Comparison of ENCODE assay signal across 27 cellular contexts in the genomic region with DNA sequence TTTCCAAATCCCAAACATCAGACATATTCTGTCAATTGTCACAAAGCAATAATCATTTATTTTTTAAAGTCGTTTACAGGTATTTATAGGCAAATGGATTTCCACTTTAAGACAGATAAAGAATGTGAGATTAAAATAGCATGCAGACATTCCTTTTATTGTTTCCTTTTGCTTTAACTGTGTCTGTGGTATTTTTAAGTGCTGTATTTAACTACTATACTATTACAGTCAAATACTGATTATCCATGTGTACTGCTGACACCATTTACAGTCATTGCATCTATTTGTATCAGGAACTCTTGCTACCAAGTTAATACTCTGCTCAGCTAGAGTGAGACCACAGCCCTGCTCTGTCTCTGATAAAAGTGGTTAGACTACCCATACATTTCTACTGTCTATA.
"Had no signal": no experiment of that assay in that cellular context is flagged by ENCODE, and none has a peak within 500 bp of the region (broad histone marks: within the 10 kb centered on the region; RNA-seq: fewer than 3 reads in every experiment).

No MANE protein-coding gene starts in this region.

- H3K27me3 ChIP-seq: esophagus muscularis mucosa, foreskin keratinocyte, gastroesophageal sphincter, heart left ventricle, hepatocyte, left lung, ovary, sigmoid colon, suprapubic skin had no signal

- H3K4me1 ChIP-seq: esophagus muscularis mucosa, gastroesophageal sphincter, heart left ventricle, left lung, psoas muscle, sigmoid colon had no signal

- H3K27ac Mint-ChIP-seq: naive thymus-derived CD8-positive, alpha-beta T cell; nephron progenitor cell had no signal

- H3K4me3 Mint-ChIP-seq: naive thymus-derived CD8-positive, alpha-beta T cell; nephron progenitor cell; stimulated activated naive CD8-positive, alpha-beta T cell treated with anti-CD3 and anti-CD28 coated beads, Interleukin-15, amount 100 ng/mL, for 72 hours had no signal

- H3K79me2 ChIP-seq: hepatocyte had no signal

- H2AFZ ChIP-seq: hepatocyte had no signal

- H3K36me3 ChIP-seq: esophagus muscularis mucosa, gastroesophageal sphincter, heart left ventricle, left lung, ovary, sigmoid colon, suprapubic skin had no signal

- H3K4me1 Mint-ChIP-seq: naive thymus-derived CD8-positive, alpha-beta T cell; nephron progenitor cell; stimulated activated naive CD8-positive, alpha-beta T cell treated with anti-CD3 and anti-CD28 coated beads, Interleukin-15, amount 100 ng/mL, for 72 hours had no signal

- ATAC-seq: gastroesophageal sphincter; heart left ventricle; left cardiac atrium; left lung; naive thymus-derived CD8-positive, alpha-beta T cell; psoas muscle; right cardiac atrium; stimulated activated naive CD8-positive, alpha-beta T cell treated with anti-CD3 and anti-CD28 coated beads, Interleukin-15, amount 100 ng/mL, for 72 hours had no signal

- H3K27me3 Mint-ChIP-seq: stimulated activated naive CD8-positive, alpha-beta T cell treated with anti-CD3 and anti-CD28 coated beads, Interleukin-15, amount 100 ng/mL, for 72 hours had no signal

- H3K9me3 Mint-ChIP-seq: nephron progenitor cell; stimulated activated naive CD8-positive, alpha-beta T cell treated with anti-CD3 and anti-CD28 coated beads, Interleukin-15, amount 100 ng/mL, for 72 hours had no signal

- H3K4me2 ChIP-seq: hepatocyte had no signal

- H3K9me3 ChIP-seq: gastroesophageal sphincter, ovary, psoas muscle, sigmoid colon, suprapubic skin had no signal

- DNase-seq: dermis blood vessel endothelial cell; effector memory CD4-positive, alpha-beta T cell; heart left ventricle; left cardiac atrium; left lung; midbrain; naive thymus-derived CD8-positive, alpha-beta T cell; nephron progenitor cell; occipital lobe; ovary; posterior cingulate gyrus; psoas muscle; right cardiac atrium; sigmoid colon; stimulated activated CD4-positive, alpha-beta T cell treated with anti-CD3 and anti-CD28 coated beads, Interleukin-15, amount 100 ng/mL, for 24 hours; stimulated activated CD4-positive, alpha-beta T cell treated with anti-CD3 and anti-CD28 coated beads, Interleukin-4, amount 100 ng/mL, for 1 hour; stimulated activated CD8-positive, alpha-beta memory T cell treated with anti-CD3 and anti-CD28 coated beads, Interleukin-4, amount 100 ng/mL, for 48 hours; stimulated activated naive CD4-positive, alpha-beta T cell; stimulated activated naive CD8-positive, alpha-beta T cell treated with anti-CD3 and anti-CD28 coated beads, Interleukin-15, amount 100 ng/mL, for 72 hours; trophoblast cell had no signal

- H3K4me3 ChIP-seq: coronary artery, esophagus muscularis mucosa, gastroesophageal sphincter, heart left ventricle, hepatocyte, left lung, ovary, psoas muscle, sigmoid colon, skin epidermis, suprapubic skin had no signal

- H3K27ac ChIP-seq: coronary artery, esophagus muscularis mucosa, foreskin keratinocyte, gastroesophageal sphincter, heart left ventricle, hepatocyte, left lung, ovary, psoas muscle, sigmoid colon, skin epidermis, suprapubic skin had no signal
